In the genomic region with DNA sequence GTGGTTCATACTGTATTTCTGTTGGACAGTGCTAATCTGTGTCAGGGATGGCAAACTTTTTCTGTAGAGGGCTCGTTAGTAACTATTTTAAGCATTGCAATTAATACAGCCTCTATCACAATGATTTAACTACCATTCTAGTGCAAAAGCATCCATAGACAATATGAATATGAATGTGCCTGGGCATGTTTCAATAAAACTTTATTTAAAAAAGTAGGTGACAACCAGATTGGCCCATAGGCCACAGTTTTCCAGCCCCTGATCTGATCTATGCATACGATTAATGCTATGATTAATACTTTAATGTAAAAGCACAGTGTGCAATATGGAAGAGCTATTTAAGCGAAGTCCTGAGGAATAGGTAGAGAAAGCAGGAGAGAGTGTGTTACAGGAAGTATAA, we compare ENCODE assay signal across 37 cellular contexts. TPM values are rescaled to one million over a fixed set of nuclear protein-coding genes. Genes with fewer than 3 reads are reported as not detected.
DNase-seq lines count a peak whose midpoint lies in the region; ATAC-seq, FAIRE-seq and TF ChIP-seq lines count a peak whose summit lies in the region.
"Had no signal": no experiment of that assay in that cellular context is flagged by ENCODE, and none has a peak within 500 bp of the region (broad histone marks: within the 10 kb centered on the region; RNA-seq: fewer than 3 reads in every experiment).

No MANE protein-coding gene starts in this region.

- no peaks in the 10 kb centered on the region for H3K4me1 Mint-ChIP-seq in nephron progenitor cell
- H3K4me1 Mint-ChIP-seq: B cell; CD14-positive monocyte; CD4-positive, alpha-beta memory T cell; CD4-positive, CD25-positive, alpha-beta regulatory T cell; CD8-positive, alpha-beta memory T cell had no signal

- H3K9me3 ChIP-seq in HepG2 (ENCODE audit: low read length) = peaks cover 16% of the 10 kb centered on the region
- H3K9me3 ChIP-seq in right lobe of liver = peaks cover 0 to 2% (median 0%) of the 10 kb centered on the region in 4 donors
- H3K9me3 ChIP-seq in GM12878 (replicated peaks; ENCODE audit: control insufficient read depth, insufficient read depth, low read length) = peaks cover 3% of the 10 kb centered on the region; the same call in 2 of the 3 replicates
- H3K9me3 ChIP-seq in K562 (replicated peaks; ENCODE audit: control insufficient read depth, insufficient read depth, low read depth, low read length) = peaks cover 2% of the 10 kb centered on the region; the same call in 1 of the 2 replicates
- H3K9me3 ChIP-seq: BE2C, Caco-2 had no signal

- peaks cover 6% of the 10 kb centered on the region for H3K27me3 Mint-ChIP-seq in nephron progenitor cell (ENCODE audit: low read depth, poor library complexity)
- H3K27me3 Mint-ChIP-seq: CD4-positive, alpha-beta memory T cell; CD4-positive, alpha-beta T cell; CD4-positive, CD25-positive, alpha-beta regulatory T cell had no signal

- H3K9me3 Mint-ChIP-seq in nephron progenitor cell = peaks cover 88% of the 10 kb centered on the region

- in situ Hi-C loops in HepG2 (cut with HindIII; ENCODE audit: extremely low pct_ligation_motif_present, low pct_unique_long_range_greater_than_20kb) (no loop called here), GM12878 (cut with MboI) (no loop called here), K562 (cut with MboI) (no loop called here)

- TF ChIP-seq POLR2A in HepG2 (IDR thresholded peaks at IDR 0.05; ENCODE audit: insufficient read depth in 1 of 2, low read depth in 2 of 2, low read length in 2 of 2) (no peak), right lobe of liver (IDR thresholded peaks at IDR 0.05) (no peak), GM12878 (IDR thresholded peaks at IDR 0.05; ENCODE audit: low read depth, low read length) (no peak), K562 (conservative IDR thresholded peaks at IDR 0.05) (no peak)

- TF ChIP-seq CTCF in HepG2 (CRISPR knock-in tag; IDR thresholded peaks at IDR 0.05) = no peak
- TF ChIP-seq CTCF in right lobe of liver (IDR thresholded peaks at IDR 0.05) = no peak
- TF ChIP-seq CTCF in GM12878 (IDR thresholded peaks at IDR 0.05 in 2 of 3, conservative IDR thresholded peaks at IDR 0.05 in 1 of 3; ENCODE audit: control insufficient read depth in 2 of 3, extremely low read depth in 1 of 3, insufficient read depth in 1 of 3, low read depth in 3 of 3, low read length in 3 of 3) = no peak
- no peak for TF ChIP-seq CTCF in K562 (IDR thresholded peaks at IDR 0.05 in 2 of 3, conservative IDR thresholded peaks at IDR 0.05 in 1 of 3; ENCODE audit: insufficient read depth in 2 of 3, low read depth in 1 of 3, low read length in 3 of 3)
- TF ChIP-seq CTCF in nephron progenitor cell (IDR thresholded peaks at IDR 0.05) = no peak

- TF ChIP-seq EP300 in HepG2 (IDR thresholded peaks at IDR 0.05; ENCODE audit: low read depth in 2 of 2, low read length in 2 of 2) (no peak), HepG2 (CRISPR knock-in tag; IDR thresholded peaks at IDR 0.05; ENCODE audit: borderline replicate concordance) (no peak), GM12878 (IDR thresholded peaks at IDR 0.05; ENCODE audit: borderline replicate concordance in 1 of 2, control insufficient read depth in 1 of 2, low read depth in 2 of 2, low read length in 2 of 2) (no peak), K562 (IDR thresholded peaks at IDR 0.05; ENCODE audit: low read length) (no peak)

- H3K4me3 ChIP-seq in HepG2 (replicated peaks in 1 of 3; ENCODE audit: insufficient read depth in 1 of 3, low read depth in 2 of 3, low read length in 3 of 3) (no peak overlapping the region), right lobe of liver (no peak overlapping the region), GM12878 (no peak overlapping the region), K562 (no peak overlapping the region)
- H3K4me3 ChIP-seq: A549; BLaER1; BLaER1 treated with 17β-estradiol and CSF1 and Interleukin-3, amounts not matched to agents 10 nM and 100 nM had no signal

- H3K36me3 ChIP-seq in HepG2 (replicated peaks in 1 of 2; ENCODE audit: control insufficient read depth in 1 of 2, insufficient read depth in 2 of 2, low read length in 2 of 2) (no peaks in the 10 kb centered on the region), right lobe of liver (no peaks in the 10 kb centered on the region), GM12878 (ENCODE audit: control insufficient read depth in 2 of 2, insufficient read depth in 2 of 2, low read length in 1 of 2) (no peaks in the 10 kb centered on the region), K562 (ENCODE audit: control insufficient read depth, insufficient read depth, low read length) (no peaks in the 10 kb centered on the region)
- H3K36me3 ChIP-seq: BE2C had no signal

- no peak for DNase-seq in HepG2 (ENCODE audit: low spot score)
- no peak for DNase-seq in right lobe of liver
- no peak for DNase-seq in GM12878 (ENCODE audit: low read depth, low spot score)
- no peak for DNase-seq in K562 (ENCODE audit: extremely low read depth in 1 of 4, low spot score in 3 of 4)
- DNase-seq in ureter (ENCODE audit: low spot score) = no peak
- DNase-seq in nephron progenitor cell = no peak
- DNase-seq: 8988T; ACHN; AML-193; BE2C; C1 segment of cervical spinal cord; Caco-2; Calu3; CD4-positive, alpha-beta memory T cell; CD4-positive, alpha-beta T cell; CD4-positive, CD25-positive, alpha-beta regulatory T cell; CD8-positive, alpha-beta memory T cell; CD8-positive, alpha-beta T cell; COR-L47; DMS 273 treated with DMSO at 0.1 percent for 48 hours; DMS153; DMS53; DMS79; DMS79 treated with DMSO at 0.1 percent for 48 hours; DND-41; EL had no signal

- H2AFZ ChIP-seq in HepG2 (ENCODE audit: low read length) (no peak overlapping the region), GM12878 (ENCODE audit: control insufficient read depth, low read depth, low read length) (no peak overlapping the region), K562 (ENCODE audit: low read depth, low read length) (no peak overlapping the region)

- intact Hi-C loops in HepG2 (cut with micrococcal nuclease; ENCODE audit: unreplicated experiment) (no loop called here), right lobe of liver (cut with DNase I) (no loop called here), GM12878 (cut with micrococcal nuclease; ENCODE audit: unreplicated experiment) (no loop called here), K562 (cut with micrococcal nuclease) (no loop called here)

- no peaks in the 10 kb centered on the region; a peak in 1 of 5 replicates for H3K27me3 ChIP-seq in HepG2 (ENCODE audit: control insufficient read depth in 1 of 2, insufficient read depth in 2 of 2, low read length in 2 of 2)
- no peaks in the 10 kb centered on the region for H3K27me3 ChIP-seq in right lobe of liver
- no peaks in the 10 kb centered on the region for H3K27me3 ChIP-seq in GM12878 (replicated peaks in 1 of 2; ENCODE audit: control insufficient read depth in 2 of 2, insufficient read depth in 2 of 2, low read length in 1 of 2)
- peaks cover 0 to 3% of the 10 kb centered on the region in 2 experiments; a peak in 2 of 5 replicates for H3K27me3 ChIP-seq in K562 (ENCODE audit: control insufficient read depth in 2 of 2, insufficient read depth in 2 of 2, low read length in 2 of 2)
- H3K27me3 ChIP-seq: BE2C; BLaER1; BLaER1 treated with 17β-estradiol and CSF1 and Interleukin-3, amounts not matched to agents 10 nM and 100 nM had no signal

- H3K4me1 ChIP-seq in HepG2 (ENCODE audit: insufficient read depth, low read length) = no peaks in the 10 kb centered on the region
- no peaks in the 10 kb centered on the region for H3K4me1 ChIP-seq in right lobe of liver
- no peaks in the 10 kb centered on the region for H3K4me1 ChIP-seq in GM12878 (ENCODE audit: control insufficient read depth, insufficient read depth, low read length)
- no peaks in the 10 kb centered on the region; a peak in 1 of 5 replicates for H3K4me1 ChIP-seq in K562 (replicated peaks in 1 of 2; ENCODE audit: control insufficient read depth in 2 of 2, insufficient read depth in 2 of 2, low read length in 2 of 2)
- H3K4me1 ChIP-seq: A549, BE2C, BLaER1, Caco-2 had no signal

- H3K36me3 Mint-ChIP-seq in nephron progenitor cell (ENCODE audit: low read depth) = no peaks in the 10 kb centered on the region

- H4K20me1 ChIP-seq in HepG2 (ENCODE audit: insufficient read depth, low read length) = no peaks in the 10 kb centered on the region
- no peaks in the 10 kb centered on the region for H4K20me1 ChIP-seq in GM12878 (ENCODE audit: control insufficient read depth, insufficient read depth)
- H4K20me1 ChIP-seq in K562 (replicated peaks; ENCODE audit: control insufficient read depth, insufficient read depth, low read length) = no peaks in the 10 kb centered on the region
- H4K20me1 ChIP-seq: BLaER1; BLaER1 treated with 17β-estradiol and CSF1 and Interleukin-3, amounts not matched to agents 10 nM and 100 nM had no signal

- H3K27ac Mint-ChIP-seq in nephron progenitor cell = no peak overlapping the region
- H3K27ac Mint-ChIP-seq: B cell; CD14-positive monocyte; CD4-positive, alpha-beta memory T cell; CD4-positive, alpha-beta T cell; CD8-positive, alpha-beta memory T cell; CD8-positive, alpha-beta T cell had no signal

- POLR2A ChIA-PET in HepG2 (lab: Yijun Ruan, JAX) (no interaction called here), GM12878 (lab: Charles Lee) (no interaction called here), K562 (lab: Yijun Ruan, JAX) (no interaction called here)

- no peak for ATAC-seq in HepG2
- no peak for ATAC-seq in right lobe of liver
- no peak for ATAC-seq in GM12878
- no peak for ATAC-seq in K562
- ATAC-seq: A549; CD8-positive, alpha-beta T cell had no signal

- no peak for FAIRE-seq in HepG2 (lab: Jason Lieb, UNC)
- no peak for FAIRE-seq in GM12878 (lab: Jason Lieb, UNC)
- FAIRE-seq in K562 (lab: Jason Lieb, UNC) = no peak
- FAIRE-seq: A549, D721Med had no signal

- TF ChIP-seq RAD21 in HepG2 (CRISPR knock-in tag; IDR thresholded peaks at IDR 0.05) (no peak), GM12878 (IDR thresholded peaks at IDR 0.05; ENCODE audit: insufficient read depth, low read depth, low read length) (no peak), K562 (CRISPR knock-in tag; conservative IDR thresholded peaks at IDR 0.05 in 1 of 2, IDR thresholded peaks at IDR 0.05 in 1 of 2) (no peak)

- H3K4me3 Mint-ChIP-seq in nephron progenitor cell = no peak overlapping the region
- H3K4me3 Mint-ChIP-seq: B cell; CD14-positive monocyte; CD4-positive, alpha-beta memory T cell; CD4-positive, alpha-beta T cell; CD4-positive, CD25-positive, alpha-beta regulatory T cell; CD8-positive, alpha-beta memory T cell; CD8-positive, alpha-beta T cell had no signal

- CTCF ChIA-PET in HepG2 (lab: Yijun Ruan, JAX; ENCODE audit: low intra/inter-chr PET ratio, low total read pairs) = no interaction called here
- CTCF ChIA-PET in GM12878 (lab: Yijun Ruan, JAX) = no interaction called here
- CTCF ChIA-PET in K562 (lab: Yijun Ruan, JAX; ENCODE audit: low intra/inter-chr PET ratio) = no interaction called here

- SMC1A ChIA-PET in GM12878 (lab: Charles Lee; ENCODE audit: uncharacterized antibody, unreplicated experiment) = interaction anchor here (0.7 kb wide), 1 partner anchor 177 kb away, joined by 4 read pairs; no protein-coding TSS in a partner anchor

- H3K79me2 ChIP-seq in HepG2 (ENCODE audit: insufficient read depth, low read length) (no peaks in the 10 kb centered on the region), GM12878 (ENCODE audit: control insufficient read depth, insufficient read depth, low read length) (no peaks in the 10 kb centered on the region), K562 (ENCODE audit: control insufficient read depth, insufficient read depth, low read length) (no peaks in the 10 kb centered on the region)

- no peaks in the 10 kb centered on the region for H3K9me1 ChIP-seq in K562 (ENCODE audit: control insufficient read depth, insufficient read depth, low read length)

- BruUV-seq in HepG2 (replicated peaks; lab: Mats Ljungman, UMichigan) = no TSS peak
- BruUV-seq in GM12878 (replicated peaks; lab: Mats Ljungman, UMichigan) = no TSS peak
- no TSS peak for BruUV-seq in K562 (replicated peaks; lab: Mats Ljungman, UMichigan)

- WGBS in HepG2 (ENCODE audit: low lambda C conversion rate) = 48% methylated on average over 3 of the region's 3 CpGs
- WGBS in right lobe of liver (ENCODE audit: insufficient coverage, low coverage, low lambda C conversion rate, missing lambda C conversion rate) = 44% methylated on average over 3 of the region's 3 CpGs
- WGBS in GM12878 (ENCODE audit: insufficient coverage, insufficient replicate concordance, low lambda C conversion rate, missing lambda C conversion rate) = 50% methylated on average over 3 of the region's 3 CpGs
- 0% methylated on average over 3 of the region's 3 CpGs for WGBS in K562 (ENCODE audit: insufficient coverage, low coverage, missing lambda C conversion rate)

- H3K27ac ChIP-seq in HepG2 (ENCODE audit: extremely low read length, insufficient read depth, low read length) (no peak overlapping the region), right lobe of liver (no peak overlapping the region), GM12878 (ENCODE audit: control insufficient read depth, insufficient read depth) (no peak overlapping the region), K562 (ENCODE audit: extremely low read depth, low read depth, low read length) (no peak overlapping the region)
- H3K27ac ChIP-seq: 22Rv1; A549; BLaER1; BLaER1 treated with 17β-estradiol and CSF1 and Interleukin-3, amounts not matched to agents 10 nM and 100 nM; C4-2B had no signal

- RAD21 ChIA-PET in GM12878 (lab: Charles Lee; ENCODE audit: unreplicated experiment) = no interaction called here

- H3K4me2 ChIP-seq in HepG2 (ENCODE audit: low read depth, low read length) (no peak overlapping the region), GM12878 (ENCODE audit: control insufficient read depth, insufficient read depth) (no peak overlapping the region), K562 (ENCODE audit: insufficient read depth, low read length) (no peak overlapping the region)
- H3K4me2 ChIP-seq: A549; BLaER1; BLaER1 treated with 17β-estradiol and CSF1 and Interleukin-3, amounts not matched to agents 10 nM and 100 nM had no signal

- H3K9ac ChIP-seq in HepG2 (ENCODE audit: insufficient read depth, low read depth, low read length) (no peak overlapping the region), GM12878 (ENCODE audit: control insufficient read depth, insufficient read depth, low read length) (no peak overlapping the region), K562 (ENCODE audit: insufficient read depth in 1 of 2, low read depth in 2 of 2, low read length in 2 of 2) (no peak overlapping the region)
- H3K9ac ChIP-seq: BLaER1; BLaER1 treated with 17β-estradiol and CSF1 and Interleukin-3, amounts not matched to agents 10 nM and 100 nM had no signal

RNA-seq across cellular contexts. Expression of a gene that starts 29.6 kb away (rescaled TPM):
- total RNA-seq in HepG2 (2016; rRNA removed; fragmentation: Illumina TruSeq; extraction: Trizol) = not detected in 2 replicates
- not detected in 2 replicates for total RNA-seq in HepG2 (2016; cell fraction: cytosol; rRNA removed; fragmentation: Illumina TruSeq; extraction: Trizol; ENCODE audit: low read depth)
- not detected in 2 replicates for total RNA-seq in HepG2 (2016; cell fraction: insoluble cytoplasmic fraction; rRNA removed; fragmentation: Illumina TruSeq; extraction: Trizol)
- total RNA-seq in HepG2 (2016; cell fraction: membrane; rRNA removed; fragmentation: Illumina TruSeq; extraction: Trizol) = not detected in 2 replicates
- total RNA-seq in HepG2 (2016; cell fraction: nucleus; rRNA removed; fragmentation: Illumina TruSeq; extraction: Trizol) = not detected in 2 replicates
- not detected in 2 replicates for polyA plus RNA-seq in HepG2 (2011; rRNA removed)
- 0.01 TPM in 1 of 2 replicates, not detected in the other for polyA plus RNA-seq in HepG2 (2011; cell fraction: cytosol; rRNA removed)
- polyA plus RNA-seq in HepG2 (2011; cell fraction: nucleus; rRNA removed) = not detected in 2 replicates
- polyA plus RNA-seq in HepG2 (2012) = not detected in 2 replicates
- not detected in 2 replicates for polyA plus RNA-seq in HepG2 (2016; cell fraction: cytosol; fragmentation: Illumina TruSeq; extraction: Trizol; ENCODE audit: low read depth)
- not detected in 2 replicates for polyA plus RNA-seq in HepG2 (2016; cell fraction: insoluble cytoplasmic fraction; fragmentation: Illumina TruSeq; extraction: Trizol; ENCODE audit: low read depth)
- not detected in 2 replicates for polyA plus RNA-seq in HepG2 (2016; cell fraction: membrane; fragmentation: Illumina TruSeq; extraction: Trizol; ENCODE audit: low read depth)
- not detected in 2 replicates for polyA plus RNA-seq in HepG2 (2016; cell fraction: nucleus; fragmentation: Illumina TruSeq; extraction: Trizol; ENCODE audit: insufficient read depth, low read depth)
- 0.84 TPM in 1 of 2 replicates, not detected in the other for polyA minus RNA-seq in HepG2 (2011; rRNA and poly(A)+ RNA removed; ENCODE audit: low replicate concordance)
- not detected in 2 replicates for polyA minus RNA-seq in HepG2 (2011; cell fraction: cytosol; rRNA and poly(A)+ RNA removed)
- polyA minus RNA-seq in HepG2 (2011; cell fraction: nucleus; rRNA and poly(A)+ RNA removed) = not detected in 2 replicates
- total RNA-seq in right lobe of liver = 1 to 10 TPM in 2 of 6 experiments, under 1 TPM in 4; 0.18 to 3.3 (median 0.75) TPM
- 4.2 and 4.5 TPM in 2 replicates for total RNA-seq in GM12878 (2013; cell fraction: nucleolus; rRNA removed)
- total RNA-seq in GM12878 (2014; rRNA removed) = 10.2 and 11.3 TPM in 2 replicates
- total RNA-seq in GM12878 (2014; rRNA removed; fragmentation: Illumina TruSeq; extraction: Trizol) = 8.4 and 9.4 TPM in 2 replicates
- 7.9 and 8.9 TPM in 2 replicates for total RNA-seq in GM12878 (2021)
- 5.8 TPM for polyA plus RNA-seq in GM12878 (2011; ENCODE audit: low read depth)
- polyA plus RNA-seq in GM12878 (2011; rRNA removed) = 25.7 and 35.7 TPM in 2 replicates
- 34.0 and 35.4 TPM in 2 replicates for polyA plus RNA-seq in GM12878 (2011; cell fraction: cytosol; rRNA removed)
- polyA plus RNA-seq in GM12878 (2011; cell fraction: nucleus; rRNA removed) = 9.3 and 14.3 TPM in 2 replicates
- polyA plus RNA-seq in GM12878 (2012) = 6.7 and 6.8 TPM in 2 replicates
- 11.6 and 12.7 TPM in 2 replicates for polyA plus RNA-seq in GM12878 (2014; fragmentation: Illumina TruSeq; extraction: Trizol)
- polyA plus RNA-seq in GM12878 (2014; fragmentation: Nextera tagmentation; extraction: Ambion mirVana) = 10 to 100 TPM; 14.4 to 23.7 TPM
- polyA plus RNA-seq in GM12878 (2014; rRNA removed) = 9.4 and 9.7 TPM in 2 replicates
- polyA plus RNA-seq in GM12878 (2016; fragmentation: Nextera tagmentation; extraction: Ambion mirVana) = 1 to 10 TPM; 8.6 TPM
- 24.4 and 32.0 TPM in 2 replicates for polyA minus RNA-seq in GM12878 (2011; rRNA and poly(A)+ RNA removed)
- polyA minus RNA-seq in GM12878 (2011; cell fraction: cytosol; rRNA and poly(A)+ RNA removed) = 5.9 and 6.1 TPM in 2 replicates
- polyA minus RNA-seq in GM12878 (2011; cell fraction: nucleus; rRNA and poly(A)+ RNA removed) = 2.8 and 3.3 TPM in 2 replicates
- total RNA-seq in K562 (2011; cell fraction: chromatin; rRNA removed; ENCODE audit: low replicate concordance) = not detected in 2 replicates
- total RNA-seq in K562 (2011; cell fraction: nucleolus; rRNA removed) = not detected in 2 replicates
- total RNA-seq in K562 (2011; cell fraction: nucleoplasm; rRNA removed) = not detected in 2 replicates
- 0.08 and 0.09 TPM in 2 replicates for total RNA-seq in K562 (2014; rRNA removed)
- total RNA-seq in K562 (2014; rRNA removed; fragmentation: Illumina TruSeq; extraction: Trizol) = 0.22 and 0.45 TPM in 2 replicates
- total RNA-seq in K562 (2015; rRNA removed; fragmentation: Illumina TruSeq; extraction: Trizol) = 0.25 and 0.26 TPM in 2 replicates
- total RNA-seq in K562 (2021) = 0.07 and 0.49 TPM in 2 replicates
- 0.19 and 0.25 TPM in 2 replicates for polyA plus RNA-seq in K562 (2011; rRNA removed)
- 0.03 TPM in 2 replicates for polyA plus RNA-seq in K562 (2011; cell fraction: cytosol; rRNA removed)
- 0.06 TPM in 1 of 2 replicates, not detected in the other for polyA plus RNA-seq in K562 (2011; cell fraction: nucleus; rRNA removed)
- polyA plus RNA-seq in K562 (2012) = 0.09 and 1.4 TPM in 2 replicates
- 0.25 and 0.30 TPM in 2 replicates for polyA plus RNA-seq in K562 (2014; fragmentation: Illumina TruSeq; extraction: Trizol)
- under 1 TPM in 1 of 2 experiments, not detected in 1; 0.28 TPM for polyA plus RNA-seq in K562 (2014; fragmentation: Nextera tagmentation; extraction: Ambion mirVana)
- polyA plus RNA-seq in K562 (2014; rRNA removed) = 0.24 and 0.31 TPM in 2 replicates
- 0.28 TPM in 1 of 2 replicates, not detected in the other for polyA minus RNA-seq in K562 (2011; rRNA and poly(A)+ RNA removed)
- polyA minus RNA-seq in K562 (2011; cell fraction: cytosol; rRNA and poly(A)+ RNA removed) = not detected in 2 replicates
- polyA minus RNA-seq in K562 (2011; cell fraction: nucleus; rRNA and poly(A)+ RNA removed) = not detected in 2 replicates
- total RNA-seq in ureter = 0.36 TPM
- total RNA-seq: A673, B cell, Caco-2, Calu3 had no signal
- polyA plus RNA-seq: AG04450, BJ had no signal
